14 cellular contexts compared by ENCODE assay signal in the genomic region with DNA sequence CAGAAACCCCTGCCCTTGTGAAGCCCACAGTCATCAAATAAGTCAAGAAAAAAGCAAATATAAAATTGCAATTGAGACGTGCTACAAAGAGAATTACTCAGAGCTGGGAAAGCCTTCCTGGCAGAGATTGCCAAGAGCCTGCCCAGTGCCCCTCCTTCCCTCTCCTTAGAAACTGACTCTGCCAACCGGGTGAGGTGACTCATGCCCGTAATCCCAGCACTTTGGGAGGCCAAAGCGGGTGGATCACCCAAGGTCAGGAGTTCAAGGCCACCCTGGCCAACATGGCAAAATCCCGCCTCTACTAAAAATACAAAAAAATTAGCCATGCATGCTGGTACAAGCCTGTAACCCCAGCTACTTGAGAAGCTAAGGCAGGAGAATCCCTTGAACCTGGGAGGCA.
DNase-seq lines count a peak whose midpoint lies in the region; ATAC-seq, FAIRE-seq and TF ChIP-seq lines count a peak whose summit lies in the region.
"Had no signal": no experiment of that assay in that cellular context is flagged by ENCODE, and none has a peak within 500 bp of the region (broad histone marks: within the 10 kb centered on the region; RNA-seq: fewer than 3 reads in every experiment).

No MANE protein-coding gene starts in this region.

- H3K9ac ChIP-seq in trophoblast cell (ENCODE audit: low read length): no peak overlapping the region

- no peaks in the 10 kb centered on the region for H3K36me3 ChIP-seq in trophoblast cell (ENCODE audit: control insufficient read depth in 1 of 2, insufficient read depth in 2 of 2, low read length in 2 of 2)

- TF ChIP-seq POLR2A in A549 (IDR thresholded peaks at IDR 0.05; ENCODE audit: low read length): no peak

- H3K4me1 Mint-ChIP-seq in progenitor cell of endocrine pancreas (ENCODE audit: low read depth): peaks cover 12% of the 10 kb centered on the region

- FAIRE-seq in A549 (lab: Jason Lieb, UNC): no peak
- FAIRE-seq: islet of Langerhans had no signal

- H2BK120ac ChIP-seq in trophoblast cell (ENCODE audit: insufficient read depth, low read length, poor library complexity): no peak overlapping the region

- H3K4me3 ChIP-seq in A549: no peak overlapping the region
- H3K4me3 ChIP-seq in trophoblast cell (ENCODE audit: low read depth, low read length): no peak overlapping the region
- H3K4me3 ChIP-seq: coronary artery had no signal

- no peak overlapping the region for H3K4me3 Mint-ChIP-seq in progenitor cell of endocrine pancreas (ENCODE audit: low read depth)
- H3K4me3 Mint-ChIP-seq: activated CD8-positive, alpha-beta T cell treated with anti-CD3 and anti-CD28 coated beads for 36 hours; stimulated activated naive CD8-positive, alpha-beta T cell treated with anti-CD3 and anti-CD28 coated beads, Interleukin-15, Interleukin-2, amounts not matched to agents 100 ng/mL and 50 ng/mL, for 24 hours had no signal

- no peak overlapping the region for H3K23ac ChIP-seq in trophoblast cell (ENCODE audit: low read length)

- H4K8ac ChIP-seq in trophoblast cell (ENCODE audit: low read depth, low read length): no peak overlapping the region

- H3K27me3 Mint-ChIP-seq in progenitor cell of endocrine pancreas: peaks cover 42% of the 10 kb centered on the region

- H2BK12ac ChIP-seq in trophoblast cell (ENCODE audit: low read length): no peak overlapping the region

- no peak overlapping the region for H2AK5ac ChIP-seq in trophoblast cell (ENCODE audit: low read length)

- H4K91ac ChIP-seq in trophoblast cell (ENCODE audit: low read depth, low read length): no peak overlapping the region

- TF ChIP-seq RAD21 in A549 (conservative IDR thresholded peaks at IDR 0.05 in 1 of 2, IDR thresholded peaks at IDR 0.05 in 1 of 2): no peak

- no peak overlapping the region for H4K12ac ChIP-seq in trophoblast cell (ENCODE audit: low read depth, low read length)

- TF ChIP-seq CTCF in A549 (IDR thresholded peaks at IDR 0.05) (no peak), progenitor cell of endocrine pancreas (IDR thresholded peaks at IDR 0.05; ENCODE audit: unreplicated experiment) (no peak)

- peaks cover 2% of the 10 kb centered on the region for H3K36me3 Mint-ChIP-seq in progenitor cell of endocrine pancreas (ENCODE audit: insufficient read depth)

- no peak overlapping the region for H2BK5ac ChIP-seq in trophoblast cell (ENCODE audit: low read depth, low read length, poor library complexity)

- H3K4me1 ChIP-seq in A549 (peaks cover 13% of the 10 kb centered on the region), trophoblast cell (ENCODE audit: control insufficient read depth in 1 of 2, insufficient read depth in 2 of 2, low read length in 2 of 2) (no peaks in the 10 kb centered on the region)

- H3K27ac ChIP-seq in A549 (peak overlapping the region in 1 of 2 experiments; percentile 65; a peak in 2 of 6 replicates), trophoblast cell (ENCODE audit: low read depth, low read length) (no peak overlapping the region)
- H3K27ac ChIP-seq: C4-2B, coronary artery had no signal

- DNase-seq in A549 (ENCODE audit: low read depth in 1 of 2, low spot score in 1 of 2) (peak; percentile 13 to 76), HK-2 (ENCODE audit: unreplicated experiment) (peak; percentile 53), amniotic stem cell (lab: John Stamatoyannopoulos, UW) (peak; percentile 68), islet precursor cell (peak; percentile 28), trophoblast cell (no peak), progenitor cell of endocrine pancreas (ENCODE audit: low spot score, unreplicated experiment) (no peak)
- DNase-seq: activated CD8-positive, alpha-beta T cell treated with anti-CD3 and anti-CD28 coated beads for 36 hours; Karpas-422 had no signal

- TF ChIP-seq EP300 in A549 (IDR thresholded peaks at IDR 0.05): no peak

- no peaks in the 10 kb centered on the region for H3K79me1 ChIP-seq in trophoblast cell (ENCODE audit: low read length)

- H3K4me2 ChIP-seq in A549 (peak overlapping the region; percentile 39), trophoblast cell (ENCODE audit: low read length) (no peak overlapping the region)

- POLR2A ChIA-PET in A549 (lab: Yijun Ruan, JAX): no interaction called here

- no peaks in the 10 kb centered on the region for H3K27me3 ChIP-seq in trophoblast cell (ENCODE audit: insufficient read depth, low read length)

- H3K27ac Mint-ChIP-seq in progenitor cell of endocrine pancreas: no peak overlapping the region
- H3K27ac Mint-ChIP-seq: activated CD8-positive, alpha-beta T cell treated with anti-CD3 and anti-CD28 coated beads for 36 hours; stimulated activated naive CD8-positive, alpha-beta T cell treated with anti-CD3 and anti-CD28 coated beads, Interleukin-15, Interleukin-2, amounts not matched to agents 100 ng/mL and 50 ng/mL, for 24 hours had no signal

- no peak overlapping the region for H3K4ac ChIP-seq in trophoblast cell (ENCODE audit: low read depth, low read length)

- WGBS in A549 (ENCODE audit: missing lambda C conversion rate): 4% methylated on average over 3 of the region's 5 CpGs
- no CpG with 5 or more reads among the region's 5 CpGs for WGBS in trophoblast cell (ENCODE audit: extremely low coverage, insufficient coverage, insufficient read length)

- no peak overlapping the region for H2AFZ ChIP-seq in trophoblast cell (ENCODE audit: insufficient read depth, low read length, poor library complexity)

- H3K79me2 ChIP-seq in trophoblast cell (ENCODE audit: control insufficient read depth, insufficient read depth, low read length, poor library complexity): no peaks in the 10 kb centered on the region

- peaks cover 8% of the 10 kb centered on the region; the same call in 1 of the 3 replicates for H3K9me3 ChIP-seq in A549
- H3K9me3 ChIP-seq in trophoblast cell (ENCODE audit: insufficient read depth, low read depth, low read length): peaks cover 8% of the 10 kb centered on the region

- CTCF ChIA-PET in A549 (lab: Yijun Ruan, JAX): interaction anchor here (0.6 kb wide), 1 partner anchor 431 kb away, joined by 3 read pairs; no protein-coding TSS in a partner anchor

- peaks cover 8% of the 10 kb centered on the region for H3K9me3 Mint-ChIP-seq in progenitor cell of endocrine pancreas (ENCODE audit: low read depth)
- H3K9me3 Mint-ChIP-seq: activated CD8-positive, alpha-beta T cell treated with anti-CD3 and anti-CD28 coated beads for 36 hours; stimulated activated naive CD8-positive, alpha-beta T cell treated with anti-CD3 and anti-CD28 coated beads, Interleukin-15, Interleukin-2, amounts not matched to agents 100 ng/mL and 50 ng/mL, for 24 hours had no signal

- no peak overlapping the region for H3K14ac ChIP-seq in trophoblast cell (ENCODE audit: low read length)

- no peak overlapping the region for H3K18ac ChIP-seq in trophoblast cell (ENCODE audit: low read length)

- peak; percentile 66 to 89; a peak in 5 of 6 replicates for ATAC-seq in A549
- no peak for ATAC-seq in HG03520 (IDR thresholded peaks at IDR 0.05; ENCODE audit: unreplicated experiment)
- no peak for ATAC-seq in GM21786 (IDR thresholded peaks at IDR 0.05; ENCODE audit: unreplicated experiment)
- ATAC-seq: activated CD8-positive, alpha-beta T cell treated with anti-CD3 and anti-CD28 coated beads for 36 hours had no signal

TF ChIP-seq in A549, 52 proteins besides CTCF, POLR2A, EP300 and RAD21:
- no peak for TF ChIP-seq HOXB13 (CRISPR knock-in tag; IDR thresholded peaks at IDR 0.05; ENCODE audit: low read depth)
- TF ChIP-seq RCOR1 (IDR thresholded peaks at IDR 0.05; ENCODE audit: low read depth, low read length): no peak
- TF ChIP-seq, protein P1, sequence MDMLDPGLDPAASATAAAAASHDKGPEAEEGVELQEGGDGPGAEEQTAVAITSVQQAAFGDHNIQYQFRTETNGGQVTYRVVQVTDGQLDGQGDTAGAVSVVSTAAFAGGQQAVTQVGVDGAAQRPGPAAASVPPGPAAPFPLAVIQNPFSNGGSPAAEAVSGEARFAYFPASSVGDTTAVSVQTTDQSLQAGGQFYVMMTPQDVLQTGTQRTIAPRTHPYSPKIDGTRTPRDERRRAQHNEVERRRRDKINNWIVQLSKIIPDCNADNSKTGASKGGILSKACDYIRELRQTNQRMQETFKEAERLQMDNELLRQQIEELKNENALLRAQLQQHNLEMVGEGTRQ (IDR thresholded peaks at IDR 0.05): no peak
- no peak for TF ChIP-seq EHMT2 (IDR thresholded peaks at IDR 0.05; ENCODE audit: low read depth)
- TF ChIP-seq FOSL2 (IDR thresholded peaks at IDR 0.05): 0 out of 2 replicates have a peak, but pooled peaks have one; percentile 10
- TF ChIP-seq FOSL2 (CRISPR knock-in tag; IDR thresholded peaks at IDR 0.05): peak; percentile 81
- TF ChIP-seq, protein P2, sequence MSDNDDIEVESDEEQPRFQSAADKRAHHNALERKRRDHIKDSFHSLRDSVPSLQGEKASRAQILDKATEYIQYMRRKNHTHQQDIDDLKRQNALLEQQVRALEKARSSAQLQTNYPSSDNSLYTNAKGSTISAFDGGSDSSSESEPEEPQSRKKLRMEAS (IDR thresholded peaks at IDR 0.05): no peak
- TF ChIP-seq RARB (CRISPR knock-in tag; IDR thresholded peaks at IDR 0.05): no peak
- TF ChIP-seq JUNB (IDR thresholded peaks at IDR 0.05): peak; percentile 33; the same call in 1 of the 2 replicates
- TF ChIP-seq NPAS2 (CRISPR knock-in tag; IDR thresholded peaks at IDR 0.05; ENCODE audit: borderline replicate concordance): no peak
TF ChIP-seq in A549: peak in this region for 2.

Comparison
In these comparisons a context has a peak if more than half of its experiments do, and no peak if none do; other contexts are left out.
1. ATAC-seq: peak in A549 (2 of 2); none in HG03520 (single experiment) and GM21786 (single experiment).
2. DNase-seq: peak in A549 (2 of 2), HK-2 (single experiment), amniotic stem cell (single experiment) and islet precursor cell (single experiment); none in trophoblast cell (0 of 2) and progenitor cell of endocrine pancreas (single experiment).